8 cellular contexts compared by ENCODE assay signal in genomic region chr4:99893991-99894981, GRCh38. TPM values are rescaled to one million over a fixed set of nuclear protein-coding genes. Genes with fewer than 3 reads are reported as not detected.
A peak's percentile ranks its signal among the peaks of the same experiment; 100 is the strongest.
DNase-seq lines count a peak whose midpoint lies in the region; ATAC-seq and TF ChIP-seq lines count a peak whose summit lies in the region.

TSS of gene LAMTOR3 (minus strand) at chr4:99894427. CDS start at chr4:99893963, 464 bp downstream.

- intact Hi-C loops in activated CD4-positive, alpha-beta memory T cell treated with anti-CD3 and anti-CD28 coated beads for 36 hours (cut with micrococcal nuclease), result loop anchor here (1.0 to 2.0 kb wide), 3 partner anchors 47 to 331 kb away; partner anchors contain the start of gene H2AZ1
- intact Hi-C loops in dorsolateral prefrontal cortex (cut with DNase I), result loop anchor here (1.0 to 2.0 kb wide), 4 partner anchors 53 to 331 kb away; partner anchors contain the start of genes DNAJB14 (in 1 of the 2) and TRMT10A (in 1 of the 2)

- peaks cover 40% of the 10 kb centered on the region for H3K4me1 Mint-ChIP-seq in activated CD4-positive, alpha-beta memory T cell treated with anti-CD3 and anti-CD28 coated beads for 36 hours (ENCODE audit: low read depth)

- 3% methylated on average over 49 of the region's 49 CpGs for WGBS in liver

- POLR2A ChIA-PET in activated CD4-positive, alpha-beta memory T cell treated with anti-CD3 and anti-CD28 coated beads for 36 hours (lab: Charles Lee), result interaction anchor here (0.9 to 1.6 kb wide), 7 partner anchors 46 to 331 kb away, joined by 3 to 15 read pairs (median 5); partner anchors contain the start of genes DAPP1, DNAJB14, H2AZ1 and TRMT10A

- H3K9me3 ChIP-seq in liver (ENCODE audit: control insufficient read depth in 4 of 4, low read length in 3 of 4), result no peaks in the 10 kb centered on the region

- CTCF ChIA-PET in activated CD4-positive, alpha-beta memory T cell treated with anti-CD3 and anti-CD28 coated beads for 36 hours (lab: Charles Lee), result interaction anchor here (0.7 to 1.7 kb wide), 7 partner anchors 9 to 331 kb away, joined by 3 to 11 read pairs (median 6); partner anchors contain the start of genes DNAJB14 and TRMT10A

- H3K4me1 ChIP-seq in liver (ENCODE audit: control insufficient read depth in 4 of 4, insufficient read depth in 4 of 4, low read length in 3 of 4), result peaks cover 0 to 16% (median 12%) of the 10 kb centered on the region in 4 donors

- H3K36me3 Mint-ChIP-seq in activated CD4-positive, alpha-beta memory T cell treated with anti-CD3 and anti-CD28 coated beads for 36 hours, result peaks cover 3% of the 10 kb centered on the region

- H3K9ac ChIP-seq in liver (ENCODE audit: low read depth in 1 of 2, low read length in 2 of 2), result peak within 1 kb of the TSS; percentile 87 to 91

- peak within 1 kb of the TSS; percentile 98 for H3K4me3 Mint-ChIP-seq in activated CD4-positive, alpha-beta memory T cell treated with anti-CD3 and anti-CD28 coated beads for 36 hours

- ATAC-seq in GM19452 (IDR thresholded peaks at IDR 0.05; ENCODE audit: unreplicated experiment), result peak; percentile 99
- ATAC-seq in HG03575 (IDR thresholded peaks at IDR 0.05; ENCODE audit: extremely low read depth, insufficient number of reproducible peaks, low FRiP score, unreplicated experiment), result peak; percentile 94

- H3K27ac ChIP-seq in dorsolateral prefrontal cortex (peak within 1 kb of the TSS in 56 of 59 donors; percentile 13 to 91 (median 79)), liver (ENCODE audit: low read depth in 1 of 2, low read length in 2 of 2) (peak within 1 kb of the TSS; percentile 74 to 75)

- no peaks in the 10 kb centered on the region for H3K27me3 ChIP-seq in dorsolateral prefrontal cortex
- H3K27me3 ChIP-seq in liver (ENCODE audit: control insufficient read depth in 4 of 4, insufficient read depth in 4 of 4, low read length in 3 of 4), result no peaks in the 10 kb centered on the region

- H3K27ac Mint-ChIP-seq in activated CD4-positive, alpha-beta memory T cell treated with anti-CD3 and anti-CD28 coated beads for 36 hours, result peak within 1 kb of the TSS; percentile 87

- DNase-seq in CD1c-positive myeloid dendritic cell (ENCODE audit: extremely low spot score) (peak; percentile 95), NCI-H82 treated with DMSO at 0.1 percent for 48 hours (lab: John Stamatoyannopoulos, UW; ENCODE audit: unreplicated experiment) (peak; percentile 78), dorsolateral prefrontal cortex (peak; percentile 83 to 93 (median 90))
- DNase-seq in activated CD4-positive, alpha-beta memory T cell treated with anti-CD3 and anti-CD28 coated beads for 36 hours, result peak; percentile 94
- peak; percentile 86 for DNase-seq in stimulated activated CD4-positive, alpha-beta T cell treated with anti-CD3 and anti-CD28 coated beads, Interleukin-4, amount 100 ng/mL, for 1 hour

- no peaks in the 10 kb centered on the region for H3K27me3 Mint-ChIP-seq in activated CD4-positive, alpha-beta memory T cell treated with anti-CD3 and anti-CD28 coated beads for 36 hours

- H3K4me3 ChIP-seq in dorsolateral prefrontal cortex, result peak within 1 kb of the TSS; percentile 69 to 97 (median 88)
- H3K4me3 ChIP-seq in liver (ENCODE audit: low read depth in 1 of 3, low read length in 3 of 3), result peak within 1 kb of the TSS; percentile 71 to 100 (median 99)

- peak in 13 of 56 donors; percentile 12 to 43 (median 22) for TF ChIP-seq CTCF in dorsolateral prefrontal cortex (IDR thresholded peaks at IDR 0.05 in 54 of 56, conservative IDR thresholded peaks at IDR 0.05 in 2 of 56; ENCODE audit: low read depth in 1 of 56, partially characterized antibody in 56 of 56)
- no peak for TF ChIP-seq CTCF in liver (IDR thresholded peaks at IDR 0.05; ENCODE audit: low read depth, low read length, missing input control)

- TF ChIP-seq RAD21 in liver (IDR thresholded peaks at IDR 0.05), result peak in 1 of 2 donors; percentile 11

- H3K36me3 ChIP-seq in liver (ENCODE audit: control insufficient read depth in 4 of 4, insufficient read depth in 3 of 4, low read depth in 1 of 4, low read length in 3 of 4), result no peaks in the 10 kb centered on the region

- no peaks in the 10 kb centered on the region for H3K9me3 Mint-ChIP-seq in activated CD4-positive, alpha-beta memory T cell treated with anti-CD3 and anti-CD28 coated beads for 36 hours

TF ChIP-seq in liver, 16 proteins besides CTCF, POLR2A, EP300 and RAD21:
- peak in 1 of 2 donors; percentile 67 for TF ChIP-seq RXRA (IDR thresholded peaks at IDR 0.05)
- TF ChIP-seq EGR1 (IDR thresholded peaks at IDR 0.05; ENCODE audit: low read depth in 2 of 2), result peak; percentile 56 to 67
- TF ChIP-seq FOXA1 (IDR thresholded peaks at IDR 0.05), result no peak
- TF ChIP-seq GABPA (IDR thresholded peaks at IDR 0.05 in 1 of 2, conservative IDR thresholded peaks at IDR 0.05 in 1 of 2), result peak; percentile 79 to 94
- no peak for TF ChIP-seq HNF4G (IDR thresholded peaks at IDR 0.05)
- peak; percentile 61 for TF ChIP-seq MAX (IDR thresholded peaks at IDR 0.05)
- TF ChIP-seq SP1 (IDR thresholded peaks at IDR 0.05), result peak; percentile 19
- TF ChIP-seq REST (IDR thresholded peaks at IDR 0.05), result peak; percentile 52
- TF ChIP-seq YY1 (IDR thresholded peaks at IDR 0.05), result peak; percentile 51
- no peak for TF ChIP-seq FOXA2 (IDR thresholded peaks at IDR 0.05)
- TF ChIP-seq NR2F2 (IDR thresholded peaks at IDR 0.05), result peak; percentile 34

RNA-seq across cellular contexts. Expression of gene LAMTOR3, which starts in this region (rescaled TPM):
- 10 to 100 TPM; 21.8 to 26.1 TPM for total RNA-seq in activated CD4-positive, alpha-beta memory T cell treated with anti-CD3 and anti-CD28 coated beads for 36 hours
- total RNA-seq in dorsolateral prefrontal cortex, result 10 to 100 TPM; 26.6 to 58.4 (median 43.5) TPM
- 10 to 100 TPM; 16.1 to 23.5 TPM for total RNA-seq in liver
- 10 to 100 TPM; 13.5 to 26.3 TPM for polyA plus RNA-seq in liver

Comparison
In these comparisons a context has a peak if more than half of its experiments do, and no peak if none do; other contexts are left out.
1. Peak in every context shown above with its lines: DNase-seq, ATAC-seq, H3K4me3 ChIP-seq and H3K27ac ChIP-seq.